Comparison of ENCODE assay signal across 6 cellular contexts in genomic region chr18:14997896-14998295, GRCh38.
DNase-seq lines count a peak whose midpoint lies in the region; ATAC-seq, FAIRE-seq and TF ChIP-seq lines count a peak whose summit lies in the region.
"Not testable (repeated sequence)": the region's sequence is repeated elsewhere in the genome, so short reads cannot be mapped to it uniquely, and the experiment has no call there.

No MANE protein-coding gene starts in this region.

- H3K9me3 Mint-ChIP-seq in stimulated activated naive CD8-positive, alpha-beta T cell treated with anti-CD3 and anti-CD28 coated beads, Interleukin-15, amount 100 ng/mL, for 72 hours: peaks cover 4 to 13% of the 10 kb centered on the region in 2 donors

- not testable (repeated sequence) for H2BK5ac ChIP-seq in neuronal stem cell (ENCODE audit: low read length)

- not testable (repeated sequence) for H4K91ac ChIP-seq in neuronal stem cell (ENCODE audit: low read depth, low read length, poor library complexity)

- H3K27ac Mint-ChIP-seq in stimulated activated naive CD8-positive, alpha-beta T cell treated with anti-CD3 and anti-CD28 coated beads, Interleukin-15, amount 100 ng/mL, for 72 hours: not testable (repeated sequence)

- H4K8ac ChIP-seq in neuronal stem cell (ENCODE audit: low read depth, low read length): not testable (repeated sequence)

- WGBS in neuronal stem cell (ENCODE audit: extremely low coverage in 2 of 2, insufficient read length in 2 of 2, insufficient replicate concordance in 1 of 2), 2 donors: no CpG with 5 or more reads among the region's 37 CpGs

- H3K9me3 ChIP-seq in kidney (ENCODE audit: control insufficient read depth in 1 of 2, low read length in 2 of 2); neuronal stem cell (replicated peaks in 1 of 2; ENCODE audit: control insufficient read depth in 2 of 2, insufficient read depth in 1 of 2, low read depth in 1 of 2, low read length in 2 of 2): not testable (repeated sequence)

- not testable (repeated sequence) for H2BK12ac ChIP-seq in neuronal stem cell (ENCODE audit: low read length)

- FAIRE-seq in kidney (lab: Jason Lieb, UNC): not testable (repeated sequence)
- peak; percentile 32 for FAIRE-seq in urothelium cell line (lab: Jason Lieb, UNC)

- TF ChIP-seq CTCF in kidney (IDR thresholded peaks at IDR 0.05; ENCODE audit: borderline replicate concordance, extremely low read depth, insufficient read depth): not testable (repeated sequence)

- not testable (repeated sequence) for H3K4me1 Mint-ChIP-seq in stimulated activated naive CD8-positive, alpha-beta T cell treated with anti-CD3 and anti-CD28 coated beads, Interleukin-15, amount 100 ng/mL, for 72 hours

- not testable (repeated sequence) for H2AK5ac ChIP-seq in neuronal stem cell (ENCODE audit: low read depth, low read length)

- not testable (repeated sequence) for H3K14ac ChIP-seq in neuronal stem cell (ENCODE audit: low read length)

- not testable (repeated sequence) for H3K4me3 Mint-ChIP-seq in stimulated activated naive CD8-positive, alpha-beta T cell treated with anti-CD3 and anti-CD28 coated beads, Interleukin-15, amount 100 ng/mL, for 72 hours

- not testable (repeated sequence) for H3K9ac ChIP-seq in kidney (ENCODE audit: low read length in 2 of 2)
- H3K9ac ChIP-seq in neuronal stem cell (ENCODE audit: low read depth, low read length, poor library complexity): peak overlapping the region; percentile 21

- H3K18ac ChIP-seq in neuronal stem cell (ENCODE audit: low read length): not testable (repeated sequence)

- not testable (repeated sequence) for H2BK120ac ChIP-seq in neuronal stem cell (ENCODE audit: low read depth, low read length)

- H2AFZ ChIP-seq in neuronal stem cell (ENCODE audit: low read length): not testable (repeated sequence)

- not testable (repeated sequence) for H3K4ac ChIP-seq in neuronal stem cell (ENCODE audit: low read length)

- not testable (repeated sequence) for H3K4me1 ChIP-seq in kidney (ENCODE audit: control insufficient read depth in 1 of 2, insufficient read depth in 1 of 2, low read depth in 1 of 2, low read length in 2 of 2); neuronal stem cell (ENCODE audit: control insufficient read depth in 2 of 2, insufficient read depth in 1 of 2, low read depth in 1 of 2, low read length in 2 of 2)

- intact Hi-C loops in Right ventricle myocardium inferior (cut with DNase I); kidney (cut with DNase I): not testable (repeated sequence)

- not testable (repeated sequence) for H3K4me3 ChIP-seq in kidney (ENCODE audit: low read length in 2 of 2); neuronal stem cell (ENCODE audit: low read length in 2 of 2)

- H2BK15ac ChIP-seq in neuronal stem cell (ENCODE audit: low read length): not testable (repeated sequence)

- not testable (repeated sequence) for H3K23ac ChIP-seq in neuronal stem cell (ENCODE audit: low read depth, low read length, poor library complexity)

- not testable (repeated sequence) for H3K27ac ChIP-seq in kidney (ENCODE audit: low read depth in 2 of 2, low read length in 2 of 2); neuronal stem cell (replicated peaks; ENCODE audit: low read length)

- not testable (repeated sequence) for H3K27me3 Mint-ChIP-seq in stimulated activated naive CD8-positive, alpha-beta T cell treated with anti-CD3 and anti-CD28 coated beads, Interleukin-15, amount 100 ng/mL, for 72 hours

- not testable (repeated sequence) for H3K79me1 ChIP-seq in neuronal stem cell (ENCODE audit: low read depth, low read length)

- not testable (repeated sequence) for H3K27me3 ChIP-seq in neuronal stem cell (ENCODE audit: control insufficient read depth in 3 of 3, insufficient read depth in 3 of 3, low read depth in 1 of 3, low read length in 3 of 3)

- H3K36me3 ChIP-seq in kidney (ENCODE audit: control insufficient read depth in 1 of 2, insufficient read depth in 2 of 2, low read length in 2 of 2); neuronal stem cell (replicated peaks in 1 of 2; ENCODE audit: control insufficient read depth in 2 of 2, insufficient read depth in 2 of 2, low read length in 2 of 2): not testable (repeated sequence)

- not testable (repeated sequence) for H3K4me2 ChIP-seq in neuronal stem cell (ENCODE audit: insufficient read depth, low read length, poor library complexity, severe bottlenecking)

- ATAC-seq in Right ventricle myocardium inferior: not testable (repeated sequence)
- peak; percentile 13 for ATAC-seq in stimulated activated naive CD8-positive, alpha-beta T cell treated with anti-CD3 and anti-CD28 coated beads, Interleukin-15, amount 100 ng/mL, for 72 hours

- DNase-seq in Right ventricle myocardium inferior (ENCODE audit: missing footprints) (peak; percentile 35), kidney (peak; percentile 67), mesenteric fat pad (ENCODE audit: low spot score) (peak; percentile 82)
- DNase-seq in neuronal stem cell (ENCODE audit: low spot score); stimulated activated naive CD8-positive, alpha-beta T cell treated with anti-CD3 and anti-CD28 coated beads, Interleukin-15, amount 100 ng/mL, for 72 hours; urothelium cell line (ENCODE audit: low spot score): not testable (repeated sequence)
